ENCODE assay signal across 18 cellular contexts in the genomic region with DNA sequence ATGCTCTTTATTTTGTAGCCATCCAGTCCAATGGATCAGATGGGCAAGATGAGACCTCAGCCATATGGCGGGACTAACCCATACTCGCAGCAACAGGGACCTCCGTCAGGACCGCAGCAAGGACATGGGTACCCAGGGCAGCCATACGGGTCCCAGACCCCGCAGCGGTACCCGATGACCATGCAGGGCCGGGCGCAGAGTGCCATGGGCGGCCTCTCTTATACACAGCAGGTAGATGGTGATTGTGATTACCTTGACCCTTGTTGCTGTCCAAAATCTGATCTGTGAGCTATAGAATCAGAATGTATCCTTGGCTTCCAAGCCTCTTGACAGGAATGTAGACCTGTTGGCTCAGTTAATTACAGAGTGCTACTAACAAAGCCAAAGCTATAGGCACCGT. TPM values are rescaled to one million over a fixed set of nuclear protein-coding genes. Genes with fewer than 3 reads are reported as not detected.
A peak's percentile ranks its signal among the peaks of the same experiment; 100 is the strongest.
DNase-seq lines count a peak whose midpoint lies in the region; ATAC-seq lines count a peak whose summit lies in the region.
"Had no signal": no experiment of that assay in that cellular context is flagged by ENCODE, and none has a peak within 500 bp of the region (broad histone marks: within the 10 kb centered on the region; RNA-seq: fewer than 3 reads in every experiment).

No MANE protein-coding gene starts in this region.

- H3K4me2 ChIP-seq in mesenchymal stem cell (ENCODE audit: low read length, poor library complexity, severe bottlenecking), result no peak overlapping the region

- no peak for DNase-seq in activated naive CD4-positive, alpha-beta T cell treated with anti-CD3 and anti-CD28 coated beads for 36 hours
- DNase-seq in activated naive CD4-positive, alpha-beta T cell treated with anti-CD3 and anti-CD28 coated beads, Interleukin-2, amount 50 U/mL, for 72 hours (ENCODE audit: low spot score in 2 of 2), result no peak
- no peak for DNase-seq in T-helper 17 cell
- no peak for DNase-seq in mesenchymal stem cell
- DNase-seq in activated CD8-positive, alpha-beta memory T cell treated with anti-CD3 and anti-CD28 coated beads, Interleukin-2, amount 10 ng/mL, durations not matched to agents 7 days and 5 days, result no peak
- no peak for DNase-seq in AG08396 (ENCODE audit: low spot score)
- DNase-seq: ACHN, BE2C, COR-L47, DMS153, EL, GOT3, KBM-7, NCI-H146 had no signal

- no peak overlapping the region for H3K4ac ChIP-seq in mesenchymal stem cell (ENCODE audit: low read depth in 1 of 2, low read length in 2 of 2)

- H2BK15ac ChIP-seq in mesenchymal stem cell (ENCODE audit: low read depth, poor library complexity, severe bottlenecking), result no peak overlapping the region

- peaks cover 93% of the 10 kb centered on the region for H3K4me1 Mint-ChIP-seq in activated naive CD4-positive, alpha-beta T cell treated with anti-CD3 and anti-CD28 coated beads for 36 hours (ENCODE audit: low read depth)
- peaks cover 61% of the 10 kb centered on the region for H3K4me1 Mint-ChIP-seq in T-helper 17 cell
- peaks cover 60% of the 10 kb centered on the region for H3K4me1 Mint-ChIP-seq in stimulated activated memory B cell treated with anti-CD40 and anti-IgM and Interleukin-4, amounts not matched to agents 10 μg/mL and 1 μg/mL and 100 μg/mL, for 72 hours
- peaks cover 80% of the 10 kb centered on the region for H3K4me1 Mint-ChIP-seq in activated CD8-positive, alpha-beta memory T cell treated with anti-CD3 and anti-CD28 coated beads, Interleukin-2, amount 10 ng/mL, durations not matched to agents 7 days and 5 days

- intact Hi-C loops in activated naive CD4-positive, alpha-beta T cell treated with anti-CD3 and anti-CD28 coated beads for 36 hours (cut with micrococcal nuclease), result no loop called here

- H3K36me3 ChIP-seq in mesenchymal stem cell (ENCODE audit: control insufficient read depth in 1 of 2, insufficient read depth in 2 of 2, low read depth in 1 of 2, low read length in 2 of 2), result peaks cover 13 to 56% of the 10 kb centered on the region in 2 experiments

- H3K23ac ChIP-seq in mesenchymal stem cell (ENCODE audit: low read length in 2 of 2), result no peak overlapping the region

- H2BK5ac ChIP-seq in mesenchymal stem cell (ENCODE audit: low read depth, low read length, poor library complexity, severe bottlenecking), result no peak overlapping the region

- peaks cover 15% of the 10 kb centered on the region for H3K79me1 ChIP-seq in mesenchymal stem cell (replicated peaks; ENCODE audit: low read length, poor library complexity, severe bottlenecking)

- no peak overlapping the region for H3K4me3 Mint-ChIP-seq in activated naive CD4-positive, alpha-beta T cell treated with anti-CD3 and anti-CD28 coated beads for 36 hours
- no peak overlapping the region for H3K4me3 Mint-ChIP-seq in T-helper 17 cell
- no peak overlapping the region for H3K4me3 Mint-ChIP-seq in stimulated activated memory B cell treated with anti-CD40 and anti-IgM and Interleukin-4, amounts not matched to agents 10 μg/mL and 1 μg/mL and 100 μg/mL, for 72 hours
- no peak overlapping the region for H3K4me3 Mint-ChIP-seq in activated CD8-positive, alpha-beta memory T cell treated with anti-CD3 and anti-CD28 coated beads, Interleukin-2, amount 10 ng/mL, durations not matched to agents 7 days and 5 days

- H3K4me3 ChIP-seq in mesenchymal stem cell (ENCODE audit: insufficient read depth in 1 of 2, low read depth in 1 of 2, low read length in 2 of 2), result no peak overlapping the region

- peak overlapping the region; percentile 8 for H2AK5ac ChIP-seq in mesenchymal stem cell (ENCODE audit: low read length, severe bottlenecking)

- WGBS in mesenchymal stem cell, result 98% methylated on average over 12 of the region's 12 CpGs

- H3K4me1 ChIP-seq in mesenchymal stem cell (ENCODE audit: control insufficient read depth, insufficient read depth, low read depth, low read length), result peaks cover 15% of the 10 kb centered on the region
- H3K4me1 ChIP-seq: BE2C had no signal

- H3K27ac Mint-ChIP-seq in activated naive CD4-positive, alpha-beta T cell treated with anti-CD3 and anti-CD28 coated beads for 36 hours, result peak overlapping the region; percentile 46
- no peak overlapping the region for H3K27ac Mint-ChIP-seq in activated naive CD4-positive, alpha-beta T cell treated with anti-CD3 and anti-CD28 coated beads, Interleukin-2, amount 50 U/mL, for 72 hours
- H3K27ac Mint-ChIP-seq in T-helper 17 cell, result peak overlapping the region; percentile 80
- peak overlapping the region; percentile 22 for H3K27ac Mint-ChIP-seq in stimulated activated memory B cell treated with anti-CD40 and anti-IgM and Interleukin-4, amounts not matched to agents 10 μg/mL and 1 μg/mL and 100 μg/mL, for 72 hours
- no peak overlapping the region for H3K27ac Mint-ChIP-seq in activated CD8-positive, alpha-beta memory T cell treated with anti-CD3 and anti-CD28 coated beads, Interleukin-2, amount 10 ng/mL, durations not matched to agents 7 days and 5 days

- H2BK120ac ChIP-seq in mesenchymal stem cell (ENCODE audit: low read depth, low read length), result no peak overlapping the region

- H3K36me3 Mint-ChIP-seq in activated naive CD4-positive, alpha-beta T cell treated with anti-CD3 and anti-CD28 coated beads for 36 hours (ENCODE audit: low read depth), result peaks cover 44% of the 10 kb centered on the region
- peaks cover 26 to 48% of the 10 kb centered on the region in 2 donors for H3K36me3 Mint-ChIP-seq in activated naive CD4-positive, alpha-beta T cell treated with anti-CD3 and anti-CD28 coated beads, Interleukin-2, amount 50 U/mL, for 72 hours
- peaks cover 6% of the 10 kb centered on the region for H3K36me3 Mint-ChIP-seq in T-helper 17 cell (ENCODE audit: low read depth)
- H3K36me3 Mint-ChIP-seq in stimulated activated memory B cell treated with anti-CD40 and anti-IgM and Interleukin-4, amounts not matched to agents 10 μg/mL and 1 μg/mL and 100 μg/mL, for 72 hours, result peaks cover 39% of the 10 kb centered on the region
- peaks cover 48% of the 10 kb centered on the region for H3K36me3 Mint-ChIP-seq in activated CD8-positive, alpha-beta memory T cell treated with anti-CD3 and anti-CD28 coated beads, Interleukin-2, amount 10 ng/mL, durations not matched to agents 7 days and 5 days

- H2BK12ac ChIP-seq in mesenchymal stem cell (ENCODE audit: low read length in 2 of 2), result no peak overlapping the region

- H3K18ac ChIP-seq in mesenchymal stem cell (ENCODE audit: low read depth in 1 of 2, low read length in 2 of 2), result no peak overlapping the region

- no peaks in the 10 kb centered on the region for H3K9me3 Mint-ChIP-seq in activated naive CD4-positive, alpha-beta T cell treated with anti-CD3 and anti-CD28 coated beads for 36 hours
- no peaks in the 10 kb centered on the region for H3K9me3 Mint-ChIP-seq in activated naive CD4-positive, alpha-beta T cell treated with anti-CD3 and anti-CD28 coated beads, Interleukin-2, amount 50 U/mL, for 72 hours
- no peaks in the 10 kb centered on the region for H3K9me3 Mint-ChIP-seq in stimulated activated memory B cell treated with anti-CD40 and anti-IgM and Interleukin-4, amounts not matched to agents 10 μg/mL and 1 μg/mL and 100 μg/mL, for 72 hours
- no peaks in the 10 kb centered on the region for H3K9me3 Mint-ChIP-seq in activated CD8-positive, alpha-beta memory T cell treated with anti-CD3 and anti-CD28 coated beads, Interleukin-2, amount 10 ng/mL, durations not matched to agents 7 days and 5 days (ENCODE audit: low read depth)

- H4K91ac ChIP-seq in mesenchymal stem cell (ENCODE audit: low read length), result no peak overlapping the region

- no peak overlapping the region for H2AFZ ChIP-seq in mesenchymal stem cell (ENCODE audit: low read depth, low read length)

- ATAC-seq in activated naive CD4-positive, alpha-beta T cell treated with anti-CD3 and anti-CD28 coated beads, Interleukin-2, amount 50 U/mL, for 72 hours, result no peak
- ATAC-seq in T-helper 17 cell (no peak), HG02973 (IDR thresholded peaks at IDR 0.05; ENCODE audit: unreplicated experiment) (no peak)
- ATAC-seq in stimulated activated memory B cell treated with anti-CD40 and anti-IgM and Interleukin-4, amounts not matched to agents 10 μg/mL and 1 μg/mL and 100 μg/mL, for 72 hours, result no peak
- no peak for ATAC-seq in activated CD8-positive, alpha-beta memory T cell treated with anti-CD3 and anti-CD28 coated beads, Interleukin-2, amount 10 ng/mL, durations not matched to agents 7 days and 5 days
- ATAC-seq: Right ventricle myocardium inferior had no signal

- H3K27me3 ChIP-seq in mesenchymal stem cell (ENCODE audit: control insufficient read depth in 1 of 2, insufficient read depth in 1 of 2, low read length in 2 of 2), result no peaks in the 10 kb centered on the region
- H3K27me3 ChIP-seq: BE2C had no signal

- H3K14ac ChIP-seq in mesenchymal stem cell (ENCODE audit: low read length in 2 of 2), result no peak overlapping the region

- no peak overlapping the region for H3K9ac ChIP-seq in mesenchymal stem cell (ENCODE audit: low read length)

- CTCF ChIA-PET in activated naive CD4-positive, alpha-beta T cell treated with anti-CD3 and anti-CD28 coated beads for 36 hours (lab: Charles Lee), result interaction anchor here (0.8 to 1.3 kb wide), 4 partner anchors 15 to 127 kb away, joined by 3 read pairs; no protein-coding TSS in a partner anchor
- CTCF ChIA-PET in activated CD8-positive, alpha-beta memory T cell treated with anti-CD3 and anti-CD28 coated beads, Interleukin-2, amount 10 ng/mL, durations not matched to agents 7 days and 5 days (lab: Charles Lee), result interaction anchor here (0.9 to 1.6 kb wide), 2 partner anchors 12 to 27 kb away, joined by 3 to 4 read pairs; no protein-coding TSS in a partner anchor

- no peak overlapping the region for H4K8ac ChIP-seq in mesenchymal stem cell (ENCODE audit: low read length)

- H3K9me3 ChIP-seq in T-helper 17 cell (ENCODE audit: control insufficient read depth, low read length, poor library complexity, severe bottlenecking), result no peaks in the 10 kb centered on the region
- no peaks in the 10 kb centered on the region for H3K9me3 ChIP-seq in mesenchymal stem cell (ENCODE audit: control insufficient read depth, low read length)
- H3K9me3 ChIP-seq: BE2C had no signal

- no peak overlapping the region for H3K27ac ChIP-seq in mesenchymal stem cell (ENCODE audit: low read length, poor library complexity, severe bottlenecking)
- H3K27ac ChIP-seq: HL-60 had no signal

- no peaks in the 10 kb centered on the region for H3K27me3 Mint-ChIP-seq in activated naive CD4-positive, alpha-beta T cell treated with anti-CD3 and anti-CD28 coated beads for 36 hours (ENCODE audit: low read depth)
- H3K27me3 Mint-ChIP-seq in T-helper 17 cell, result no peaks in the 10 kb centered on the region
- H3K27me3 Mint-ChIP-seq in stimulated activated memory B cell treated with anti-CD40 and anti-IgM and Interleukin-4, amounts not matched to agents 10 μg/mL and 1 μg/mL and 100 μg/mL, for 72 hours, result no peaks in the 10 kb centered on the region
- H3K27me3 Mint-ChIP-seq in activated CD8-positive, alpha-beta memory T cell treated with anti-CD3 and anti-CD28 coated beads, Interleukin-2, amount 10 ng/mL, durations not matched to agents 7 days and 5 days, result no peaks in the 10 kb centered on the region

RNA-seq across cellular contexts. Expression of a gene that starts 33.8 kb away (rescaled TPM):
- 10 to 100 TPM; 65.0 to 65.9 TPM for total RNA-seq in activated naive CD4-positive, alpha-beta T cell treated with anti-CD3 and anti-CD28 coated beads for 36 hours
- total RNA-seq in activated naive CD4-positive, alpha-beta T cell treated with anti-CD3 and anti-CD28 coated beads, Interleukin-2, amount 50 U/mL, for 72 hours, result 100 to 1,000 TPM; 110 to 116 TPM
- 100 to 1,000 TPM; 134 to 136 TPM for total RNA-seq in T-helper 17 cell
- polyA plus RNA-seq in mesenchymal stem cell (2013, experiment 1 of 2), result 46.7 TPM
- polyA plus RNA-seq in mesenchymal stem cell (2013, experiment 2 of 2), result 43.3 TPM
- 100 to 1,000 TPM in 1 of 2 experiments, 10 to 100 TPM in 1; 92.4 to 112 TPM for total RNA-seq in activated CD8-positive, alpha-beta memory T cell treated with anti-CD3 and anti-CD28 coated beads, Interleukin-2, amount 10 ng/mL, durations not matched to agents 7 days and 5 days

RNA-seq across cellular contexts. Expression of a gene that starts 58.1 kb away (rescaled TPM):
- 10 to 100 TPM; 10.6 to 11.2 TPM for total RNA-seq in activated naive CD4-positive, alpha-beta T cell treated with anti-CD3 and anti-CD28 coated beads for 36 hours
- 10 to 100 TPM; 15.9 to 21.0 TPM for total RNA-seq in activated naive CD4-positive, alpha-beta T cell treated with anti-CD3 and anti-CD28 coated beads, Interleukin-2, amount 50 U/mL, for 72 hours
- total RNA-seq in T-helper 17 cell, result 10 to 100 TPM; 12.0 to 14.3 TPM
- 8.1 TPM for polyA plus RNA-seq in mesenchymal stem cell (2013, experiment 1 of 2)
- 8.6 TPM for polyA plus RNA-seq in mesenchymal stem cell (2013, experiment 2 of 2)
- 1 to 10 TPM; 8.6 to 9.7 TPM for total RNA-seq in activated CD8-positive, alpha-beta memory T cell treated with anti-CD3 and anti-CD28 coated beads, Interleukin-2, amount 10 ng/mL, durations not matched to agents 7 days and 5 days

Comparison
In these comparisons a context has a peak if more than half of its experiments do, and no peak if none do; other contexts are left out.
1. H3K27ac Mint-ChIP-seq: peak in activated naive CD4-positive, alpha-beta T cell treated with anti-CD3 and anti-CD28 coated beads for 36 hours (single experiment), T-helper 17 cell (single experiment) and stimulated activated memory B cell treated with anti-CD40 and anti-IgM and Interleukin-4, amounts not matched to agents 10 μg/mL and 1 μg/mL and 100 μg/mL, for 72 hours (single experiment); none in activated naive CD4-positive, alpha-beta T cell treated with anti-CD3 and anti-CD28 coated beads, Interleukin-2, amount 50 U/mL, for 72 hours (0 of 2) and activated CD8-positive, alpha-beta memory T cell treated with anti-CD3 and anti-CD28 coated beads, Interleukin-2, amount 10 ng/mL, durations not matched to agents 7 days and 5 days (single experiment).